Comparison of ENCODE assay signal across 15 cellular contexts in genomic region chr14:89613260-89614008, GRCh38.
DNase-seq lines count a peak whose midpoint lies in the region; ATAC-seq, FAIRE-seq and TF ChIP-seq lines count a peak whose summit lies in the region.
"Had no signal": no experiment of that assay in that cellular context is flagged by ENCODE, and none has a peak within 500 bp of the region (broad histone marks: within the 10 kb centered on the region; RNA-seq: fewer than 3 reads in every experiment).

No MANE protein-coding gene starts in this region.

- FAIRE-seq in GM12878 (lab: Jason Lieb, UNC), result no peak

- BruUV-seq in GM12878 (replicated peaks; lab: Mats Ljungman, UMichigan), result no TSS peak

- H3K27me3 Mint-ChIP-seq in activated CD4-positive, alpha-beta T cell treated with anti-CD3 and anti-CD28 coated beads, Interleukin-2, amount 10 ng/mL, durations not matched to agents 7 days and 5 days, result no peaks in the 10 kb centered on the region
- no peaks in the 10 kb centered on the region for H3K27me3 Mint-ChIP-seq in stimulated activated memory B cell treated with anti-CD40 and anti-IgM and Interleukin-4, amounts not matched to agents 10 μg/mL and 1 μg/mL and 100 μg/mL, for 72 hours

- peaks cover 34% of the 10 kb centered on the region for H3K4me1 ChIP-seq in GM12878 (ENCODE audit: control insufficient read depth, insufficient read depth, low read length)

- no peaks in the 10 kb centered on the region for H4K20me1 ChIP-seq in GM12878 (ENCODE audit: control insufficient read depth, insufficient read depth)

- H3K4me3 Mint-ChIP-seq in activated CD4-positive, alpha-beta T cell treated with anti-CD3 and anti-CD28 coated beads, Interleukin-2, amount 10 ng/mL, durations not matched to agents 7 days and 5 days, result peak overlapping the region; percentile 9
- peak overlapping the region; percentile 1 for H3K4me3 Mint-ChIP-seq in stimulated activated memory B cell treated with anti-CD40 and anti-IgM and Interleukin-4, amounts not matched to agents 10 μg/mL and 1 μg/mL and 100 μg/mL, for 72 hours

- H3K9ac ChIP-seq in GM12878 (ENCODE audit: control insufficient read depth, insufficient read depth, low read length), result peak overlapping the region; percentile 28; the same call in 1 of the 2 replicates

- H3K4me2 ChIP-seq in GM12878 (ENCODE audit: control insufficient read depth, insufficient read depth), result peak overlapping the region; percentile 72

- no peak for TF ChIP-seq EP300 in GM12878 (IDR thresholded peaks at IDR 0.05; ENCODE audit: borderline replicate concordance in 1 of 2, control insufficient read depth in 1 of 2, low read depth in 2 of 2, low read length in 2 of 2)

- H3K36me3 ChIP-seq in KOPT-K1 (ENCODE audit: insufficient read depth, low read length), result no peaks in the 10 kb centered on the region
- H3K36me3 ChIP-seq in GM12878 (ENCODE audit: control insufficient read depth in 2 of 2, insufficient read depth in 2 of 2, low read length in 1 of 2), result no peaks in the 10 kb centered on the region

- H3K9me3 ChIP-seq in KOPT-K1 (ENCODE audit: insufficient read depth, low read length, poor library complexity, severe bottlenecking) (peaks cover 7% of the 10 kb centered on the region), GM12878 (replicated peaks; ENCODE audit: control insufficient read depth, insufficient read depth, low read length) (no peaks in the 10 kb centered on the region)
- H3K9me3 ChIP-seq: testis had no signal

- no peak for TF ChIP-seq POLR2A in GM12878 (IDR thresholded peaks at IDR 0.05; ENCODE audit: low read depth, low read length)

- H3K36me3 Mint-ChIP-seq in activated CD4-positive, alpha-beta T cell treated with anti-CD3 and anti-CD28 coated beads, Interleukin-2, amount 10 ng/mL, durations not matched to agents 7 days and 5 days (ENCODE audit: low read depth), result peaks cover 48% of the 10 kb centered on the region
- peaks cover 24% of the 10 kb centered on the region for H3K36me3 Mint-ChIP-seq in stimulated activated memory B cell treated with anti-CD40 and anti-IgM and Interleukin-4, amounts not matched to agents 10 μg/mL and 1 μg/mL and 100 μg/mL, for 72 hours

- H3K27ac ChIP-seq in KOPT-K1 (ENCODE audit: low read depth, low read length, poor library complexity, severe bottlenecking) (peak overlapping the region; percentile 12), GM12878 (ENCODE audit: control insufficient read depth, insufficient read depth) (peak overlapping the region; percentile 17; the same call in 1 of the 2 replicates), caudate nucleus (ENCODE audit: low read depth, low read length) (no peak overlapping the region)
- H3K27ac ChIP-seq: epithelial cell of prostate, testis, VCaP had no signal

- SMC1A ChIA-PET in GM12878 (lab: Charles Lee; ENCODE audit: uncharacterized antibody, unreplicated experiment), result no interaction called here

- CTCF ChIA-PET in activated CD4-positive, alpha-beta T cell treated with anti-CD3 and anti-CD28 coated beads, Interleukin-2, amount 10 ng/mL, durations not matched to agents 7 days and 5 days (lab: Charles Lee), result no interaction called here
- CTCF ChIA-PET in GM12878 (lab: Yijun Ruan, JAX), result interaction anchor here (0.6 kb wide), 1 partner anchor 101 kb away, joined by 3 read pairs; no protein-coding TSS in a partner anchor

- POLR2A ChIA-PET in activated CD4-positive, alpha-beta T cell treated with anti-CD3 and anti-CD28 coated beads, Interleukin-2, amount 10 ng/mL, durations not matched to agents 7 days and 5 days (lab: Charles Lee), result interaction anchor here (0.7 kb wide), 1 partner anchor 56 kb away, joined by 3 read pairs; no protein-coding TSS in a partner anchor
- POLR2A ChIA-PET in GM12878 (lab: Charles Lee), result no interaction called here

- no peak for DNase-seq in activated CD4-positive, alpha-beta T cell treated with anti-CD3 and anti-CD28 coated beads, Interleukin-2, amount 10 ng/mL, durations not matched to agents 7 days and 5 days
- DNase-seq in activated CD4-positive, alpha-beta T cell treated with anti-CD3 and anti-CD28 coated beads, Interleukin-2, amount 50 U/mL, for 1 hour, result no peak
- DNase-seq in GM12878 (ENCODE audit: low read depth, low spot score) (no peak), CD1c-positive myeloid dendritic cell (ENCODE audit: extremely low spot score) (no peak), caudate nucleus (lab: John Stamatoyannopoulos, UW) (no peak), mucosa of gallbladder (ENCODE audit: low spot score) (no peak)
- DNase-seq: activated gamma-delta T cell, head of caudate nucleus, NCI-H226, right cardiac atrium, testis had no signal

- peak overlapping the region; percentile 1; the same call in 1 of the 2 replicates for H3K4me3 ChIP-seq in GM12878
- H3K4me3 ChIP-seq: testis had no signal

- peaks cover 75% of the 10 kb centered on the region for H3K4me1 Mint-ChIP-seq in activated CD4-positive, alpha-beta T cell treated with anti-CD3 and anti-CD28 coated beads, Interleukin-2, amount 10 ng/mL, durations not matched to agents 7 days and 5 days
- H3K4me1 Mint-ChIP-seq in stimulated activated memory B cell treated with anti-CD40 and anti-IgM and Interleukin-4, amounts not matched to agents 10 μg/mL and 1 μg/mL and 100 μg/mL, for 72 hours, result peaks cover 62% of the 10 kb centered on the region

- TF ChIP-seq RAD21 in GM12878 (IDR thresholded peaks at IDR 0.05; ENCODE audit: insufficient read depth, low read depth, low read length), result no peak

- no peaks in the 10 kb centered on the region for H3K27me3 ChIP-seq in GM12878 (replicated peaks in 1 of 2; ENCODE audit: control insufficient read depth in 2 of 2, insufficient read depth in 2 of 2, low read length in 1 of 2)
- H3K27me3 ChIP-seq: testis had no signal

- ATAC-seq in GM12878, result peak; percentile 47
- ATAC-seq in stimulated activated memory B cell treated with anti-CD40 and anti-IgM and Interleukin-4, amounts not matched to agents 10 μg/mL and 1 μg/mL and 100 μg/mL, for 72 hours, result no peak
- ATAC-seq: right cardiac atrium had no signal

- H2AFZ ChIP-seq in GM12878 (ENCODE audit: control insufficient read depth, low read depth, low read length), result peak overlapping the region; percentile 2; the same call in 1 of the 2 replicates

- in situ Hi-C loops in GM12878 (cut with MboI), result no loop called here

- peaks cover 14% of the 10 kb centered on the region for H3K9me3 Mint-ChIP-seq in activated CD4-positive, alpha-beta T cell treated with anti-CD3 and anti-CD28 coated beads, Interleukin-2, amount 10 ng/mL, durations not matched to agents 7 days and 5 days
- H3K9me3 Mint-ChIP-seq in stimulated activated memory B cell treated with anti-CD40 and anti-IgM and Interleukin-4, amounts not matched to agents 10 μg/mL and 1 μg/mL and 100 μg/mL, for 72 hours, result peaks cover 2% of the 10 kb centered on the region

- intact Hi-C loops in GM12878 (cut with micrococcal nuclease; ENCODE audit: unreplicated experiment), result loop anchor here (10.0 kb wide), 2 partner anchors 289 to 439 kb away; no protein-coding TSS in a partner anchor

- peaks cover 32% of the 10 kb centered on the region for H3K79me2 ChIP-seq in GM12878 (ENCODE audit: control insufficient read depth, insufficient read depth, low read length)

- RAD21 ChIA-PET in GM12878 (lab: Charles Lee; ENCODE audit: unreplicated experiment), result no interaction called here

- peak overlapping the region; percentile 22 for H3K27ac Mint-ChIP-seq in activated CD4-positive, alpha-beta T cell treated with anti-CD3 and anti-CD28 coated beads, Interleukin-2, amount 10 ng/mL, durations not matched to agents 7 days and 5 days
- peak overlapping the region; percentile 68 for H3K27ac Mint-ChIP-seq in stimulated activated memory B cell treated with anti-CD40 and anti-IgM and Interleukin-4, amounts not matched to agents 10 μg/mL and 1 μg/mL and 100 μg/mL, for 72 hours

- TF ChIP-seq CTCF in GM12878 (IDR thresholded peaks at IDR 0.05 in 2 of 3, conservative IDR thresholded peaks at IDR 0.05 in 1 of 3; ENCODE audit: control insufficient read depth in 2 of 3, extremely low read depth in 1 of 3, insufficient read depth in 1 of 3, low read depth in 3 of 3, low read length in 3 of 3), result no peak

- 35% methylated on average over 5 of the region's 5 CpGs for WGBS in GM12878 (ENCODE audit: insufficient coverage, insufficient replicate concordance, low lambda C conversion rate, missing lambda C conversion rate)

TF ChIP-seq in GM12878, 131 proteins besides CTCF, POLR2A, EP300 and RAD21:
- no peak for TF ChIP-seq CUX1 (IDR thresholded peaks at IDR 0.05; ENCODE audit: insufficient replicate concordance, low read depth, low read length)
- peak; percentile 80 for TF ChIP-seq RUNX3 (IDR thresholded peaks at IDR 0.05; ENCODE audit: low read length)
- TF ChIP-seq JUNB (IDR thresholded peaks at IDR 0.05), result peak; percentile 39; the same call in 1 of the 2 replicates
